In the genomic region with DNA sequence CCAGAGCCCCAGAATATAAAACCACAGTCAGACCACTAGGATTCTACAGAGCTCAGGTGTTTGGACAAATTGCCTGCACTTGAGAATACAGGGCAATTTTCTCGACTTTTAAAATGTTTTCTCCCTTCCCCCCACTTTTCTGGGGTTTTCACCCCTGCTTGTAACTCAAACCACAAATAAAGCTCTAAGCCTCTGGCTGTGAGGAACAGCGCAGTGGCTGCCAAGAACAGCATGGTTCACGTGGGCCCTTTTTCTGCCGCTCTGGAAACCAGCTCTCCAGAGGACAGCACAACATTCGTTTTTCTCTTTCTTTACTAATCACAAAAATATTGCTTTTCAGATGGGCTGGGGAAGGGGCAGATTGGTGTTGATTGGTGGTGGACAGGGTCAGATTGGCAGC, we compare ENCODE assay signal across 10 cellular contexts.
A peak's percentile ranks its signal among the peaks of the same experiment; 100 is the strongest.
DNase-seq lines count a peak whose midpoint lies in the region; ATAC-seq and TF ChIP-seq lines count a peak whose summit lies in the region.
"Had no signal": no experiment of that assay in that cellular context is flagged by ENCODE, and none has a peak within 500 bp of the region (broad histone marks: within the 10 kb centered on the region; RNA-seq: fewer than 3 reads in every experiment).

No MANE protein-coding gene starts in this region.

- TF ChIP-seq POLR2A in testis (IDR thresholded peaks at IDR 0.05) = no peak

- intact Hi-C loops in activated CD4-positive, alpha-beta T cell treated with anti-CD3 and anti-CD28 coated beads, Interleukin-2, amount 10 ng/mL, durations not matched to agents 24 days and 14 days (cut with micrococcal nuclease) = no loop called here
- intact Hi-C loops in left lung (cut with DNase I) = no loop called here
- intact Hi-C loops in testis (cut with DNase I; ENCODE audit: low total_unique reads) = no loop called here

- H3K27ac ChIP-seq in angular gyrus (ENCODE audit: low read depth, low read length) = peak overlapping the region; percentile 38
- H3K27ac ChIP-seq in left lung = peak overlapping the region; percentile 46 to 96
- H3K27ac ChIP-seq in testis = peak overlapping the region; percentile 33 to 66

- no peaks in the 10 kb centered on the region for H3K27me3 Mint-ChIP-seq in activated CD4-positive, alpha-beta T cell treated with anti-CD3 and anti-CD28 coated beads, Interleukin-2, amount 10 ng/mL, durations not matched to agents 24 days and 14 days
- H3K27me3 Mint-ChIP-seq: B cell had no signal

- H3K4me1 Mint-ChIP-seq in activated CD4-positive, alpha-beta T cell treated with anti-CD3 and anti-CD28 coated beads, Interleukin-2, amount 10 ng/mL, durations not matched to agents 24 days and 14 days = peaks cover 35% of the 10 kb centered on the region

- WGBS in testis, 2 donors = 57 to 70% methylated on average over 5 of the region's 5 CpGs

- H3K4me3 ChIP-seq in left lung (no peak overlapping the region), testis (no peak overlapping the region)

- H3K9me3 ChIP-seq in left lung (no peaks in the 10 kb centered on the region), testis (no peaks in the 10 kb centered on the region)

- peaks cover 1% of the 10 kb centered on the region for H3K36me3 Mint-ChIP-seq in activated CD4-positive, alpha-beta T cell treated with anti-CD3 and anti-CD28 coated beads, Interleukin-2, amount 10 ng/mL, durations not matched to agents 24 days and 14 days (ENCODE audit: low read depth)

- peak overlapping the region; percentile 53 for H3K4me3 Mint-ChIP-seq in activated CD4-positive, alpha-beta T cell treated with anti-CD3 and anti-CD28 coated beads, Interleukin-2, amount 10 ng/mL, durations not matched to agents 24 days and 14 days
- H3K4me3 Mint-ChIP-seq: B cell had no signal

- no peaks in the 10 kb centered on the region for H3K27me3 ChIP-seq in left lung
- H3K27me3 ChIP-seq in testis = no peaks in the 10 kb centered on the region

- DNase-seq in activated CD4-positive, alpha-beta T cell treated with anti-CD3 and anti-CD28 coated beads, Interleukin-2, amount 10 ng/mL, durations not matched to agents 24 days and 14 days = peak; percentile 76
- DNase-seq in activated CD4-positive, alpha-beta T cell treated with anti-CD3 and anti-CD28 coated beads, Interleukin-2, amount 50 U/mL, for 1 hour = no peak
- DNase-seq in left lung (no peak), testis (peak; percentile 65), CD1c-positive myeloid dendritic cell (ENCODE audit: extremely low spot score) (no peak), left lobe of liver (ENCODE audit: low spot score) (no peak)
- DNase-seq: activated effector memory CD4-positive, alpha-beta T cell treated with Interleukin-2 at 50 U/mL for 16 hours had no signal

- no peaks in the 10 kb centered on the region for H3K36me3 ChIP-seq in left lung
- no peaks in the 10 kb centered on the region for H3K36me3 ChIP-seq in testis (ENCODE audit: low read depth, missing control alignments)

- no peak for TF ChIP-seq CTCF in left lung (IDR thresholded peaks at IDR 0.05)
- no peak for TF ChIP-seq CTCF in testis (IDR thresholded peaks at IDR 0.05)

- ATAC-seq in left lung (peak; percentile 56), HG02885 (IDR thresholded peaks at IDR 0.05; ENCODE audit: poor library complexity, unreplicated experiment) (no peak), left lobe of liver (no peak)

- H3K9me3 Mint-ChIP-seq in activated CD4-positive, alpha-beta T cell treated with anti-CD3 and anti-CD28 coated beads, Interleukin-2, amount 10 ng/mL, durations not matched to agents 24 days and 14 days = peaks cover 13% of the 10 kb centered on the region

- peak overlapping the region; percentile 67 for H3K27ac Mint-ChIP-seq in activated CD4-positive, alpha-beta T cell treated with anti-CD3 and anti-CD28 coated beads, Interleukin-2, amount 10 ng/mL, durations not matched to agents 24 days and 14 days
- H3K27ac Mint-ChIP-seq: B cell had no signal

- H3K4me1 ChIP-seq in left lung = peaks cover 19 to 81% of the 10 kb centered on the region in 2 donors
- peaks cover 31% of the 10 kb centered on the region for H3K4me1 ChIP-seq in testis

Comparison
In these comparisons a context has a peak if more than half of its experiments do, and no peak if none do; other contexts are left out.
1. DNase-seq: peak in activated CD4-positive, alpha-beta T cell treated with anti-CD3 and anti-CD28 coated beads, Interleukin-2, amount 10 ng/mL, durations not matched to agents 24 days and 14 days (single experiment) and testis (single experiment); none in activated CD4-positive, alpha-beta T cell treated with anti-CD3 and anti-CD28 coated beads, Interleukin-2, amount 50 U/mL, for 1 hour (single experiment), left lung (0 of 2), CD1c-positive myeloid dendritic cell (single experiment) and left lobe of liver (single experiment).
2. Peak in every context shown above with its lines, with median percentiles within 50 percentile points of each other: H3K27ac ChIP-seq.